In genomic region chr7:85226401-85227085, GRCh38 we compare ENCODE assay signal across 20 cellular contexts. TPM values are rescaled to one million over a fixed set of nuclear protein-coding genes. Genes with fewer than 3 reads are reported as not detected.
DNase-seq lines count a peak whose midpoint lies in the region; ATAC-seq and TF ChIP-seq lines count a peak whose summit lies in the region.
"Had no signal": no experiment of that assay in that cellular context is flagged by ENCODE, and none has a peak within 500 bp of the region (broad histone marks: within the 10 kb centered on the region; RNA-seq: fewer than 3 reads in every experiment).

No MANE protein-coding gene starts in this region.

- H3K4me3 Mint-ChIP-seq in effector memory CD8-positive, alpha-beta T cell, result no peak overlapping the region
- H3K4me3 Mint-ChIP-seq: CD4-positive, CD25-positive, alpha-beta regulatory T cell; H9 had no signal

- no peaks in the 10 kb centered on the region for H3K27me3 Mint-ChIP-seq in effector memory CD8-positive, alpha-beta T cell
- H3K27me3 Mint-ChIP-seq: CD4-positive, CD25-positive, alpha-beta regulatory T cell had no signal

- no peak for ATAC-seq in esophagus mucosa
- no peak for ATAC-seq in effector memory CD8-positive, alpha-beta T cell (replicated peaks)
- ATAC-seq: HepG2 had no signal

- intact Hi-C loops in A673 (cut with micrococcal nuclease; ENCODE audit: unreplicated experiment), result no loop called here

- H3K36me3 ChIP-seq in A673 (ENCODE audit: insufficient read depth, low read length, poor library complexity, severe bottlenecking), result no peaks in the 10 kb centered on the region
- H3K36me3 ChIP-seq: BE2C had no signal

- POLR2A ChIA-PET in A673 (lab: Charles Lee; ENCODE audit: low non-redundant PET), result no interaction called here

- no peak overlapping the region for H3K27ac Mint-ChIP-seq in effector memory CD8-positive, alpha-beta T cell
- H3K27ac Mint-ChIP-seq: CD4-positive, CD25-positive, alpha-beta regulatory T cell; H9 had no signal

- peaks cover 5 to 8% of the 10 kb centered on the region in 2 donors for H3K9me3 Mint-ChIP-seq in effector memory CD8-positive, alpha-beta T cell
- H3K9me3 Mint-ChIP-seq: H9 had no signal

- no TSS peak for BruUV-seq in A673 (replicated peaks; lab: Mats Ljungman, UMichigan)

- peaks cover 12% of the 10 kb centered on the region for H3K4me1 ChIP-seq in A673 (ENCODE audit: insufficient read depth, low read length, poor library complexity, severe bottlenecking)

- no peaks in the 10 kb centered on the region for H3K4me1 Mint-ChIP-seq in effector memory CD8-positive, alpha-beta T cell (ENCODE audit: low read depth in 2 of 2)
- H3K4me1 Mint-ChIP-seq: CD4-positive, CD25-positive, alpha-beta regulatory T cell; H9 had no signal

- TF ChIP-seq CTCF in AG10803 (conservative IDR thresholded peaks at IDR 0.05; ENCODE audit: low read length) (no peak), A673 (conservative IDR thresholded peaks at IDR 0.05; ENCODE audit: low read depth, low read length) (no peak)

- no peaks in the 10 kb centered on the region for H3K36me3 Mint-ChIP-seq in effector memory CD8-positive, alpha-beta T cell (ENCODE audit: insufficient read depth)
- H3K36me3 Mint-ChIP-seq: CD4-positive, CD25-positive, alpha-beta regulatory T cell had no signal

- DNase-seq in AG10803 (ENCODE audit: low read depth), result peak; percentile 21
- peak; percentile 26 for DNase-seq in HT-29 (ENCODE audit: low spot score)
- peak; percentile 31 for DNase-seq in amniotic epithelial cell (ENCODE audit: low read depth)
- DNase-seq in fibroblast of peridontal ligament (ENCODE audit: extremely low read depth), result peak; percentile 51
- DNase-seq in A673 (ENCODE audit: low spot score), result no peak
- DNase-seq in effector memory CD8-positive, alpha-beta T cell, result no peak
- no peak for DNase-seq in globus pallidus (ENCODE audit: low spot score)
- DNase-seq: BE2C; CD4-positive, CD25-positive, alpha-beta regulatory T cell; DMS79; H9; KBM-7; NCI-H1105; NCI-H2029 treated with DMSO at 0.1 percent for 48 hours; NCI-H2171; NCI-H524 treated with DMSO at 0.1 percent for 48 hours; OCI-M1; Right ventricle myocardium superior had no signal

- no peaks in the 10 kb centered on the region for H3K9me3 ChIP-seq in A673 (ENCODE audit: low read depth, low read length, poor library complexity, severe bottlenecking)
- H3K9me3 ChIP-seq: BE2C had no signal

- no peak overlapping the region for H3K27ac ChIP-seq in A673 (ENCODE audit: low read depth, low read length, poor library complexity, severe bottlenecking)

- no peaks in the 10 kb centered on the region for H3K27me3 ChIP-seq in A673 (replicated peaks; ENCODE audit: insufficient read depth, low read depth, low read length, poor library complexity)
- H3K27me3 ChIP-seq: BE2C had no signal

- CTCF ChIA-PET in A673 (lab: Charles Lee), result no interaction called here

- no peak overlapping the region for H3K4me3 ChIP-seq in AG10803 (ENCODE audit: low read length)
- no peak overlapping the region for H3K4me3 ChIP-seq in A673 (ENCODE audit: low read depth, low read length, poor library complexity, severe bottlenecking)

RNA-seq across cellular contexts. Expression of gene SEMA3D, which starts 39.7 kb away (rescaled TPM):
- not detected in 2 replicates for total RNA-seq in HT-29 (2014; rRNA removed; shearing (Covaris generic))
- total RNA-seq in esophagus mucosa (0.16 TPM), A673 (2021) (23.3 and 32.0 TPM in 2 replicates)
- total RNA-seq: CD4-positive, CD25-positive, alpha-beta regulatory T cell had no signal

Comparison
In these comparisons a context has a peak if more than half of its experiments do, and no peak if none do; other contexts are left out.
1. DNase-seq: peak in AG10803 (single experiment), HT-29 (single experiment), amniotic epithelial cell (single experiment) and fibroblast of peridontal ligament (single experiment); none in A673 (single experiment), effector memory CD8-positive, alpha-beta T cell (0 of 3) and globus pallidus (single experiment).
2. RNA of gene SEMA3D, which starts 39.7 kb away (total RNA-seq): 23.3 to 32.0 TPM in A673; 0.16 TPM in esophagus mucosa (single experiment) and not detected in HT-29; every median in the first group is over 10 times any median in the second.